ENCODE assay signal across 23 cellular contexts in genomic region chr10:118383699-118384098, GRCh38.
"Had no signal": no experiment of that assay in that cellular context is flagged by ENCODE, and none has a peak within 500 bp of the region (broad histone marks: within the 10 kb centered on the region; RNA-seq: fewer than 3 reads in every experiment).

No MANE protein-coding gene starts in this region.

- H3K27me3 ChIP-seq: brain microvascular endothelial cell, Peyer's patch had no signal

- ATAC-seq: activated CD8-positive, alpha-beta memory T cell treated with anti-CD3 and anti-CD28 coated beads, Interleukin-2, amount 10 ng/mL, durations not matched to agents 7 days and 5 days; activated T-cell treated with anti-CD3 and anti-CD28 coated beads, Interleukin-2, amount 50 U/mL, for 4 hours; WTC11 had no signal

- H3K27ac ChIP-seq: brain microvascular endothelial cell, cardiac muscle cell, KMS-11, Peyer's patch, RWPE1 had no signal

- H3K9me3 ChIP-seq: MG63, Peyer's patch had no signal

- H3K4me3 ChIP-seq: cardiac muscle cell, MG63, Peyer's patch had no signal

- H3K4me1 ChIP-seq: Peyer's patch had no signal

- H3K4me2 ChIP-seq: KMS-11 had no signal

- H3K36me3 ChIP-seq: brain microvascular endothelial cell, cardiac muscle cell, MG63, Peyer's patch had no signal

- DNase-seq: activated CD4-positive, alpha-beta T cell treated with anti-CD3 and anti-CD28 coated beads for 1 hour; activated CD4-positive, alpha-beta T cell treated with anti-CD3 and anti-CD28 coated beads, Interleukin-2, amount 10 ng/mL, durations not matched to agents 24 days and 14 days; activated CD4-positive, alpha-beta T cell treated with anti-CD3 and anti-CD28 coated beads, Interleukin-2, amount 50 U/mL, for 48 hours; activated CD8-positive, alpha-beta memory T cell treated with anti-CD3 and anti-CD28 coated beads, Interleukin-2, amount 10 ng/mL, durations not matched to agents 7 days and 5 days; activated effector memory CD4-positive, alpha-beta T cell treated with anti-CD3 and anti-CD28 coated beads, Interleukin-2, amount 50 U/mL, for 16 hours; activated naive CD4-positive, alpha-beta T cell treated with anti-CD3 and anti-CD28 coated beads for 36 hours; activated T-cell treated with anti-CD3 and anti-CD28 coated beads, Interleukin-2, amount 50 U/mL, for 4 hours; amygdala; brain microvascular endothelial cell; MG63; NCI-H1092 treated with DMSO at 0.1 percent for 48 hours; NCI-H1417 treated with DMSO at 0.1 percent for 48 hours; NCI-H1694; NCI-H2029; NCI-H2107; NCI-H510A treated with DMSO at 0.1 percent for 48 hours; OCI-M1; Peyer's patch; Right ventricle myocardium superior had no signal
